ENCODE assay signal across 1 cellular context in the genomic region with DNA sequence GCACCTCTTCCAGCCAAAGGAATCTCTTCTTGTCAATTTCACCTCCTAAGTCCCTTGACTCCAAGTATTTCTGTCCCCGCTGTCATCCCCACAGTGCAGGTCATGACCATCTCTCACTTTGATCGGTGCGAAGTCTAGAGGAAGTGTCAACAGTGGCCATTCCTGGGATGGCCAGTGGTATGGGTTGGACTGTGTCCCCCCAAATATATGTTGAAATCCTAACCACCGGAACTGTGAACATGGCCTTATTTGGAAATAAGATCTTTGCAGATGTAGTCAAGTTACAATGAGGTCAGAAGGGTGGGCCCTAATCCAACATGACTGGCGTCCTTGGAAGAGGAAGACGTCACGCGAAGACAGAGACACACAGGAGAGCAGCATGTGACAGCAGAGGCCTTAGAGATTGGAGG.
TF ChIP-seq lines count a peak whose summit lies in the region.

No MANE protein-coding gene starts in this region.

TF ChIP-seq in H1, 55 proteins besides CTCF, POLR2A, EP300 and RAD21:
- TF ChIP-seq CHD1 (IDR thresholded peaks at IDR 0.05; ENCODE audit: low read depth, low read length) (no peak), SRF (IDR thresholded peaks at IDR 0.05; ENCODE audit: low read depth, low read length) (0 out of 2 replicates have a peak, but pooled peaks have one; percentile 37)
